In the genomic region with DNA sequence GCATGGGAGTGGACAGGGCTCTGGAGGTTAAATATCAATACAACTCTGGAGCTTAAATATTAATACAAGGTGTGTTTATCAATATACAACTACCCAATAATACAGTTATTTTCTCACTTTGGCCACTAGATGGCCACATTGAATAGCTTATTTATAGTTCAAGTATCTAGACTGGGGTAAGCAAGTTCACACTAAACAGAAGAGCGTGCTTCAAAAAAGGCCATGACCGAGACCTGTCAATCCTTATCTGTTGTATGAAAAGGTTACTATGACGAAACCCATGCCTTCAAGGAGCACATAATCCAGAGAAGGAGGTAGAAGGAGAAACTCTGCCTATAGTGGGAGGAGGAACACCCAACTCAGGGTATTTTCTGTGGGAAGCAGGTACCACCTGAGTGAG, we compare ENCODE assay signal across 1 cellular context.
TF ChIP-seq lines count a peak whose summit lies in the region.

No MANE protein-coding gene starts in this region.

TF ChIP-seq in K562, 482 proteins besides CTCF, POLR2A, EP300 and RAD21 (continued from another document and continues in another):
- TF ChIP-seq TRIM24 (IDR thresholded peaks at IDR 0.05) (peak in 1 of 2 experiments; percentile 74; a peak in 2 of 4 replicates), CC2D1A (IDR thresholded peaks at IDR 0.05) (peak; percentile 80), HDAC1 (IDR thresholded peaks at IDR 0.05) (peak in 1 of 2 experiments; percentile 37; a peak in 1 of 4 replicates), MTA1 (IDR thresholded peaks at IDR 0.05; ENCODE audit: borderline replicate concordance) (0 out of 2 replicates have a peak, but pooled peaks have one; percentile 11), MAZ (CRISPR knock-in tag; conservative IDR thresholded peaks at IDR 0.05 in 1 of 2, IDR thresholded peaks at IDR 0.05 in 1 of 2) (no peak), KLF16 (IDR thresholded peaks at IDR 0.05) (peak; percentile 52; the same call in 1 of the 2 replicates), ETV1 (tag; conservative IDR thresholded peaks at IDR 0.05; ENCODE audit: low read depth) (no peak), RNF2 (IDR thresholded peaks at IDR 0.05) (peak; percentile 32; the same call in 1 of the 2 replicates), MXI1 (IDR thresholded peaks at IDR 0.05; ENCODE audit: low read depth, low read length) (peak; percentile 76), CXXC5 (CRISPR knock-in tag; IDR thresholded peaks at IDR 0.05) (peak; percentile 51), BRD9 (IDR thresholded peaks at IDR 0.05; ENCODE audit: low read depth, partially characterized antibody) (peak; percentile 36), DPF2 (IDR thresholded peaks at IDR 0.05) (peak; percentile 54; the same call in 1 of the 2 replicates), ATF1 (CRISPR knock-in tag; IDR thresholded peaks at IDR 0.05) (no peak), ATF1 (tag; IDR thresholded peaks at IDR 0.05) (peak; percentile 44; the same call in 1 of the 2 replicates), CEBPB (tag; IDR thresholded peaks at IDR 0.05) (peak; percentile 84), MAFK (IDR thresholded peaks at IDR 0.05; ENCODE audit: low read length) (0 out of 2 replicates have a peak, but pooled peaks have one; percentile 15), WHSC1 (IDR thresholded peaks at IDR 0.05; ENCODE audit: low read length) (no peak), BHLHE40 (IDR thresholded peaks at IDR 0.05; ENCODE audit: low read length) (peak; percentile 52; the same call in 1 of the 2 replicates), SIN3A (IDR thresholded peaks at IDR 0.05; ENCODE audit: borderline replicate concordance in 2 of 2, control insufficient read depth in 1 of 2, low read depth in 2 of 2, low read length in 2 of 2) (0 out of 4 replicates have a peak, but pooled peaks of 1 of the 2 experiments have one; percentile 35), NFATC3 (IDR thresholded peaks at IDR 0.05) (no peak), CEBPG (CRISPR knock-in tag; IDR thresholded peaks at IDR 0.05) (peak; percentile 50), CEBPG (tag; conservative IDR thresholded peaks at IDR 0.05 in 1 of 2, IDR thresholded peaks at IDR 0.05 in 1 of 2) (peak; percentile 55 to 72; a peak in 3 of 4 replicates), TRIM28 (IDR thresholded peaks at IDR 0.05) (0 out of 2 replicates have a peak, but pooled peaks have one; percentile 67), HDAC8 (tag; IDR thresholded peaks at IDR 0.05) (no peak), JUND (IDR thresholded peaks at IDR 0.05; ENCODE audit: borderline replicate concordance, low read depth, low read length) (peak; percentile 68), JUND (tag; IDR thresholded peaks at IDR 0.05; ENCODE audit: borderline replicate concordance, low read depth, low read length) (peak; percentile 66; the same call in 2 of the 3 replicates), ARID1B (IDR thresholded peaks at IDR 0.05) (peak; percentile 29; the same call in 1 of the 2 replicates), ARID2 (IDR thresholded peaks at IDR 0.05) (peak; percentile 68; the same call in 1 of the 2 replicates), TEAD4 (IDR thresholded peaks at IDR 0.05; ENCODE audit: low read length) (peak; percentile 36; the same call in 1 of the 2 replicates), TEAD4 (CRISPR knock-in tag; IDR thresholded peaks at IDR 0.05; ENCODE audit: borderline replicate concordance) (no peak), GTF2E2 (tag; IDR thresholded peaks at IDR 0.05) (0 out of 2 replicates have a peak, but pooled peaks have one; percentile 3), ETS2 (tag; IDR thresholded peaks at IDR 0.05; ENCODE audit: borderline replicate concordance, poor library complexity, severe bottlenecking) (no peak), SOX6 (IDR thresholded peaks at IDR 0.05) (peak; percentile 74; the same call in 1 of the 2 replicates), ZNF12 (CRISPR knock-in tag; IDR thresholded peaks at IDR 0.05) (peak; percentile 95), NR2C1 (IDR thresholded peaks at IDR 0.05) (no peak; the same call in 1 of the 2 replicates), NR2C1 (tag; IDR thresholded peaks at IDR 0.05) (peak; percentile 60; the same call in 1 of the 2 replicates), ELF1 (tag; IDR thresholded peaks at IDR 0.05) (0 out of 2 replicates have a peak, but pooled peaks have one; percentile 12), MTA3 (IDR thresholded peaks at IDR 0.05; ENCODE audit: borderline replicate concordance) (peak; percentile 61; the same call in 1 of the 2 replicates), FIP1L1 (IDR thresholded peaks at IDR 0.05; ENCODE audit: low read depth, low read length, poor library complexity, severe bottlenecking) (no peak), HDGF (IDR thresholded peaks at IDR 0.05) (no peak), ATF7 (IDR thresholded peaks at IDR 0.05) (peak; percentile 85), FOXK2 (conservative IDR thresholded peaks at IDR 0.05 in 1 of 2, IDR thresholded peaks at IDR 0.05 in 1 of 2; ENCODE audit: low read depth in 2 of 2) (peak; percentile 42 to 60; a peak in 3 of 4 replicates), ESRRA (IDR thresholded peaks at IDR 0.05; ENCODE audit: borderline replicate concordance, low read depth) (peak; percentile 39; the same call in 1 of the 2 replicates), RBM15 (IDR thresholded peaks at IDR 0.05; ENCODE audit: insufficient read depth, low read length) (no peak), CBX3 (IDR thresholded peaks at IDR 0.05; ENCODE audit: borderline replicate concordance in 1 of 2, low read length in 2 of 2) (peak in 1 of 2 experiments; percentile 77; a peak in 2 of 3 replicates), ZNF830 (CRISPR knock-in tag; IDR thresholded peaks at IDR 0.05) (no peak)
- TF ChIP-seq, protein P1, sequence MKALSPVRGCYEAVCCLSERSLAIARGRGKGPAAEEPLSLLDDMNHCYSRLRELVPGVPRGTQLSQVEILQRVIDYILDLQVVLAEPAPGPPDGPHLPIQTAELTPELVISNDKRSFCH (CRISPR knock-in tag; IDR thresholded peaks at IDR 0.05), result no peak
- TF ChIP-seq, protein P1 (tag; IDR thresholded peaks at IDR 0.05), result peak; percentile 81
- TF ChIP-seq, protein P2, sequence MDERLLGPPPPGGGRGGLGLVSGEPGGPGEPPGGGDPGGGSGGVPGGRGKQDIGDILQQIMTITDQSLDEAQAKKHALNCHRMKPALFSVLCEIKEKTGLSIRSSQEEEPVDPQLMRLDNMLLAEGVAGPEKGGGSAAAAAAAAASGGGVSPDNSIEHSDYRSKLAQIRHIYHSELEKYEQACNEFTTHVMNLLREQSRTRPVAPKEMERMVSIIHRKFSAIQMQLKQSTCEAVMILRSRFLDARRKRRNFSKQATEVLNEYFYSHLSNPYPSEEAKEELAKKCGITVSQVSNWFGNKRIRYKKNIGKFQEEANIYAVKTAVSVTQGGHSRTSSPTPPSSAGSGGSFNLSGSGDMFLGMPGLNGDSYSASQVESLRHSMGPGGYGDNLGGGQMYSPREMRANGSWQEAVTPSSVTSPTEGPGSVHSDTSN (CRISPR knock-in tag; IDR thresholded peaks at IDR 0.05; ENCODE audit: low read depth), result no peak
- TF ChIP-seq, protein P2 (tag; conservative IDR thresholded peaks at IDR 0.05; ENCODE audit: low read depth), result peak; percentile 83
- TF ChIP-seq, protein P3, sequence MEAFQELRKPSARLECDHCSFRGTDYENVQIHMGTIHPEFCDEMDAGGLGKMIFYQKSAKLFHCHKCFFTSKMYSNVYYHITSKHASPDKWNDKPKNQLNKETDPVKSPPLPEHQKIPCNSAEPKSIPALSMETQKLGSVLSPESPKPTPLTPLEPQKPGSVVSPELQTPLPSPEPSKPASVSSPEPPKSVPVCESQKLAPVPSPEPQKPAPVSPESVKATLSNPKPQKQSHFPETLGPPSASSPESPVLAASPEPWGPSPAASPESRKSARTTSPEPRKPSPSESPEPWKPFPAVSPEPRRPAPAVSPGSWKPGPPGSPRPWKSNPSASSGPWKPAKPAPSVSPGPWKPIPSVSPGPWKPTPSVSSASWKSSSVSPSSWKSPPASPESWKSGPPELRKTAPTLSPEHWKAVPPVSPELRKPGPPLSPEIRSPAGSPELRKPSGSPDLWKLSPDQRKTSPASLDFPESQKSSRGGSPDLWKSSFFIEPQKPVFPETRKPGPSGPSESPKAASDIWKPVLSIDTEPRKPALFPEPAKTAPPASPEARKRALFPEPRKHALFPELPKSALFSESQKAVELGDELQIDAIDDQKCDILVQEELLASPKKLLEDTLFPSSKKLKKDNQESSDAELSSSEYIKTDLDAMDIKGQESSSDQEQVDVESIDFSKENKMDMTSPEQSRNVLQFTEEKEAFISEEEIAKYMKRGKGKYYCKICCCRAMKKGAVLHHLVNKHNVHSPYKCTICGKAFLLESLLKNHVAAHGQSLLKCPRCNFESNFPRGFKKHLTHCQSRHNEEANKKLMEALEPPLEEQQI (IDR thresholded peaks at IDR 0.05), result peak; percentile 55; the same call in 1 of the 2 replicates
- TF ChIP-seq, protein P4, sequence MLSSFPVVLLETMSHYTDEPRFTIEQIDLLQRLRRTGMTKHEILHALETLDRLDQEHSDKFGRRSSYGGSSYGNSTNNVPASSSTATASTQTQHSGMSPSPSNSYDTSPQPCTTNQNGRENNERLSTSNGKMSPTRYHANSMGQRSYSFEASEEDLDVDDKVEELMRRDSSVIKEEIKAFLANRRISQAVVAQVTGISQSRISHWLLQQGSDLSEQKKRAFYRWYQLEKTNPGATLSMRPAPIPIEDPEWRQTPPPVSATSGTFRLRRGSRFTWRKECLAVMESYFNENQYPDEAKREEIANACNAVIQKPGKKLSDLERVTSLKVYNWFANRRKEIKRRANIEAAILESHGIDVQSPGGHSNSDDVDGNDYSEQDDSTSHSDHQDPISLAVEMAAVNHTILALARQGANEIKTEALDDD (IDR thresholded peaks at IDR 0.05), result peak; percentile 63; the same call in 1 of the 2 replicates
- TF ChIP-seq, protein P5, sequence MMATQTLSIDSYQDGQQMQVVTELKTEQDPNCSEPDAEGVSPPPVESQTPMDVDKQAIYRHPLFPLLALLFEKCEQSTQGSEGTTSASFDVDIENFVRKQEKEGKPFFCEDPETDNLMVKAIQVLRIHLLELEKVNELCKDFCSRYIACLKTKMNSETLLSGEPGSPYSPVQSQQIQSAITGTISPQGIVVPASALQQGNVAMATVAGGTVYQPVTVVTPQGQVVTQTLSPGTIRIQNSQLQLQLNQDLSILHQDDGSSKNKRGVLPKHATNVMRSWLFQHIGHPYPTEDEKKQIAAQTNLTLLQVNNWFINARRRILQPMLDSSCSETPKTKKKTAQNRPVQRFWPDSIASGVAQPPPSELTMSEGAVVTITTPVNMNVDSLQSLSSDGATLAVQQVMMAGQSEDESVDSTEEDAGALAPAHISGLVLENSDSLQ (IDR thresholded peaks at IDR 0.05), result peak; percentile 93
- TF ChIP-seq, protein P6, sequence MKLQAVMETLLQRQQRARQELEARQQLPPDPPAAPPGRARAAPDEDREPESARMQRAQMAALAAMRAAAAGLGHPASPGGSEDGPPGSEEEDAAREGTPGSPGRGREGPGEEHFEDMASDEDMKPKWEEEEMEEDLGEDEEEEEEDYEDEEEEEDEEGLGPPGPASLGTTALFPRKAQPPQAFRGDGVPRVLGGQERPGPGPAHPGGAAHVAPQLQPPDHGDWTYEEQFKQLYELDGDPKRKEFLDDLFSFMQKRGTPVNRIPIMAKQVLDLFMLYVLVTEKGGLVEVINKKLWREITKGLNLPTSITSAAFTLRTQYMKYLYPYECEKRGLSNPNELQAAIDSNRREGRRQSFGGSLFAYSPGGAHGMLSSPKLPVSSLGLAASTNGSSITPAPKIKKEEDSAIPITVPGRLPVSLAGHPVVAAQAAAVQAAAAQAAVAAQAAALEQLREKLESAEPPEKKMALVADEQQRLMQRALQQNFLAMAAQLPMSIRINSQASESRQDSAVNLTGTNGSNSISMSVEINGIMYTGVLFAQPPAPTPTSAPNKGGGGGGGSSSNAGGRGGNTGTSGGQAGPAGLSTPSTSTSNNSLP (IDR thresholded peaks at IDR 0.05; ENCODE audit: borderline replicate concordance, low read depth, low read length), result peak; percentile 66; the same call in 1 of the 2 replicates
- TF ChIP-seq, protein P7, sequence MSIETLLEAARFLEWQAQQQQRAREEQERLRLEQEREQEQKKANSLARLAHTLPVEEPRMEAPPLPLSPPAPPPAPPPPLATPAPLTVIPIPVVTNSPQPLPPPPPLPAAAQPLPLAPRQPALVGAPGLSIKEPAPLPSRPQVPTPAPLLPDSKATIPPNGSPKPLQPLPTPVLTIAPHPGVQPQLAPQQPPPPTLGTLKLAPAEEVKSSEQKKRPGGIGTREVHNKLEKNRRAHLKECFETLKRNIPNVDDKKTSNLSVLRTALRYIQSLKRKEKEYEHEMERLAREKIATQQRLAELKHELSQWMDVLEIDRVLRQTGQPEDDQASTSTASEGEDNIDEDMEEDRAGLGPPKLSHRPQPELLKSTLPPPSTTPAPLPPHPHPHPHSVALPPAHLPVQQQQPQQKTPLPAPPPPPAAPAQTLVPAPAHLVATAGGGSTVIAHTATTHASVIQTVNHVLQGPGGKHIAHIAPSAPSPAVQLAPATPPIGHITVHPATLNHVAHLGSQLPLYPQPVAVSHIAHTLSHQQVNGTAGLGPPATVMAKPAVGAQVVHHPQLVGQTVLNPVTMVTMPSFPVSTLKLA (conservative IDR thresholded peaks at IDR 0.05), result peak; percentile 61 to 84; a peak in 3 of 4 replicates
- TF ChIP-seq, protein P8, sequence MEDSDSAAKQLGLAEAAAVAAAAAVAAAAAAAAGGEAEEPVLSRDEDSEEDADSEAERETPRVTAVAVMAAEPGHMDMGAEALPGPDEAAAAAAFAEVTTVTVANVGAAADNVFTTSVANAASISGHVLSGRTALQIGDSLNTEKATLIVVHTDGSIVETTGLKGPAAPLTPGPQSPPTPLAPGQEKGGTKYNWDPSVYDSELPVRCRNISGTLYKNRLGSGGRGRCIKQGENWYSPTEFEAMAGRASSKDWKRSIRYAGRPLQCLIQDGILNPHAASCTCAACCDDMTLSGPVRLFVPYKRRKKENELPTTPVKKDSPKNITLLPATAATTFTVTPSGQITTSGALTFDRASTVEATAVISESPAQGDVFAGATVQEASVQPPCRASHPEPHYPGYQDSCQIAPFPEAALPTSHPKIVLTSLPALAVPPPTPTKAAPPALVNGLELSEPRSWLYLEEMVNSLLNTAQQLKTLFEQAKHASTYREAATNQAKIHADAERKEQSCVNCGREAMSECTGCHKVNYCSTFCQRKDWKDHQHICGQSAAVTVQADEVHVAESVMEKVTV (CRISPR knock-in tag; IDR thresholded peaks at IDR 0.05), result peak; percentile 88
- TF ChIP-seq, protein P9, sequence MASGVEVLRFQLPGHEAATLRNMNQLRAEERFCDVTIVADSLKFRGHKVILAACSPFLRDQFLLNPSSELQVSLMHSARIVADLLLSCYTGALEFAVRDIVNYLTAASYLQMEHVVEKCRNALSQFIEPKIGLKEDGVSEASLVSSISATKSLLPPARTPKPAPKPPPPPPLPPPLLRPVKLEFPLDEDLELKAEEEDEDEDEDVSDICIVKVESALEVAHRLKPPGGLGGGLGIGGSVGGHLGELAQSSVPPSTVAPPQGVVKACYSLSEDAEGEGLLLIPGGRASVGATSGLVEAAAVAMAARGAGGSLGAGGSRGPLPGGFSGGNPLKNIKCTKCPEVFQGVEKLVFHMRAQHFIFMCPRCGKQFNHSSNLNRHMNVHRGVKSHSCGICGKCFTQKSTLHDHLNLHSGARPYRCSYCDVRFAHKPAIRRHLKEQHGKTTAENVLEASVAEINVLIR (CRISPR knock-in tag; IDR thresholded peaks at IDR 0.05), result no peak
